24 cellular contexts compared by ENCODE assay signal in genomic region chr9:1210954-1211353, GRCh38.
"Had no signal": no experiment of that assay in that cellular context is flagged by ENCODE, and none has a peak within 500 bp of the region (broad histone marks: within the 10 kb centered on the region; RNA-seq: fewer than 3 reads in every experiment).

No MANE protein-coding gene starts in this region.

- H3K79me2 ChIP-seq: hepatocyte had no signal

- ATAC-seq: activated CD4-positive, CD25-positive, alpha-beta regulatory T cell treated with anti-CD3 and anti-CD28 coated beads, Interleukin-2, amount 50 U/mL, for 24 hours; activated CD8-positive, alpha-beta memory T cell treated with anti-CD3 and anti-CD28 coated beads, Interleukin-2, amount 10 ng/mL, durations not matched to agents 7 days and 5 days; activated CD8-positive, alpha-beta T cell treated with anti-CD3 and anti-CD28 coated beads for 36 hours; activated naive CD8-positive, alpha-beta T cell treated with anti-CD3 and anti-CD28 coated beads, Interleukin-2, amount 50 U/mL, for 24 hours; natural killer cell had no signal

- H3K27me3 Mint-ChIP-seq: activated CD4-positive, alpha-beta T cell treated with anti-CD3 and anti-CD28 coated beads, Interleukin-2, amount 10 ng/mL, durations not matched to agents 7 days and 5 days; activated CD8-positive, alpha-beta memory T cell treated with anti-CD3 and anti-CD28 coated beads, Interleukin-2, amount 10 ng/mL, durations not matched to agents 7 days and 5 days; activated CD8-positive, alpha-beta T cell treated with anti-CD3 and anti-CD28 coated beads for 36 hours; activated naive CD8-positive, alpha-beta T cell treated with anti-CD3 and anti-CD28 coated beads, Interleukin-2, amount 50 U/mL, for 24 hours had no signal

- H3K9me3 Mint-ChIP-seq: activated CD4-positive, alpha-beta T cell treated with anti-CD3 and anti-CD28 coated beads, Interleukin-2, amount 10 ng/mL, durations not matched to agents 7 days and 5 days; type B pancreatic cell had no signal

- H3K36me3 ChIP-seq: cardiac muscle cell, left ventricle myocardium inferior, sigmoid colon, vagina had no signal

- H3K27ac Mint-ChIP-seq: activated CD4-positive, alpha-beta T cell treated with anti-CD3 and anti-CD28 coated beads, Interleukin-2, amount 10 ng/mL, durations not matched to agents 7 days and 5 days; activated CD8-positive, alpha-beta memory T cell treated with anti-CD3 and anti-CD28 coated beads, Interleukin-2, amount 10 ng/mL, durations not matched to agents 7 days and 5 days; activated CD8-positive, alpha-beta T cell treated with anti-CD3 and anti-CD28 coated beads for 36 hours; activated naive CD8-positive, alpha-beta T cell treated with anti-CD3 and anti-CD28 coated beads, Interleukin-2, amount 50 U/mL, for 24 hours; immature natural killer cell; natural killer cell; type B pancreatic cell had no signal

- H3K4me1 Mint-ChIP-seq: activated CD4-positive, alpha-beta T cell treated with anti-CD3 and anti-CD28 coated beads, Interleukin-2, amount 10 ng/mL, durations not matched to agents 7 days and 5 days; activated CD8-positive, alpha-beta memory T cell treated with anti-CD3 and anti-CD28 coated beads, Interleukin-2, amount 10 ng/mL, durations not matched to agents 7 days and 5 days; activated naive CD8-positive, alpha-beta T cell treated with anti-CD3 and anti-CD28 coated beads, Interleukin-2, amount 50 U/mL, for 24 hours; immature natural killer cell; natural killer cell had no signal

- H3K4me3 Mint-ChIP-seq: activated CD4-positive, alpha-beta T cell treated with anti-CD3 and anti-CD28 coated beads, Interleukin-2, amount 10 ng/mL, durations not matched to agents 7 days and 5 days; activated CD8-positive, alpha-beta memory T cell treated with anti-CD3 and anti-CD28 coated beads, Interleukin-2, amount 10 ng/mL, durations not matched to agents 7 days and 5 days; activated CD8-positive, alpha-beta T cell treated with anti-CD3 and anti-CD28 coated beads for 36 hours; activated naive CD8-positive, alpha-beta T cell treated with anti-CD3 and anti-CD28 coated beads, Interleukin-2, amount 50 U/mL, for 24 hours; immature natural killer cell; natural killer cell; type B pancreatic cell had no signal

- H3K27ac ChIP-seq: cardiac muscle cell, hepatocyte, left ventricle myocardium inferior, sigmoid colon, testis, vagina had no signal

- DNase-seq: activated CD4-positive, alpha-beta T cell treated with anti-CD3 and anti-CD28 coated beads, Interleukin-2, amount 10 ng/mL, durations not matched to agents 7 days and 5 days; activated CD8-positive, alpha-beta memory T cell treated with anti-CD3 and anti-CD28 coated beads, Interleukin-2, amount 10 ng/mL, durations not matched to agents 7 days and 5 days; activated CD8-positive, alpha-beta T cell treated with anti-CD3 and anti-CD28 coated beads for 36 hours; activated gamma-delta T cell; activated naive CD4-positive, alpha-beta T cell treated with anti-CD3 and anti-CD28 coated beads, Interleukin-2, amount 50 U/mL, for 16 hours; activated naive CD8-positive, alpha-beta T cell treated with anti-CD3 and anti-CD28 coated beads, Interleukin-2, amount 50 U/mL, for 24 hours; activated T-cell treated with anti-CD3 and anti-CD28 coated beads for 4 hours; foreskin melanocyte; glutamatergic neuron; immature natural killer cell; kidney glomerular epithelial cell; left ventricle myocardium inferior; midbrain; natural killer cell; sigmoid colon; stimulated activated CD4-positive, alpha-beta T cell treated with anti-CD3 and anti-CD28 coated beads, Interleukin-2, amount 100 ng/mL, for 48 hours; stimulated activated CD8-positive, alpha-beta memory T cell treated with anti-CD3 and anti-CD28 coated beads, Interleukin-4, amount 100 ng/mL, for 48 hours; stimulated activated naive CD4-positive, alpha-beta T cell; testis had no signal

- H3K36me3 Mint-ChIP-seq: activated CD8-positive, alpha-beta memory T cell treated with anti-CD3 and anti-CD28 coated beads, Interleukin-2, amount 10 ng/mL, durations not matched to agents 7 days and 5 days; immature natural killer cell; natural killer cell; type B pancreatic cell had no signal

- H3K4me3 ChIP-seq: cardiac muscle cell, hepatocyte, left ventricle myocardium inferior, sigmoid colon, testis, vagina had no signal

- H3K4me2 ChIP-seq: hepatocyte had no signal

- H3K9me3 ChIP-seq: sigmoid colon, testis, vagina had no signal

- H2AFZ ChIP-seq: hepatocyte had no signal

- H3K4me1 ChIP-seq: left ventricle myocardium inferior, sigmoid colon, testis had no signal

- H3K27me3 ChIP-seq: cardiac muscle cell, hepatocyte, sigmoid colon, testis, vagina had no signal
